In the genomic region with DNA sequence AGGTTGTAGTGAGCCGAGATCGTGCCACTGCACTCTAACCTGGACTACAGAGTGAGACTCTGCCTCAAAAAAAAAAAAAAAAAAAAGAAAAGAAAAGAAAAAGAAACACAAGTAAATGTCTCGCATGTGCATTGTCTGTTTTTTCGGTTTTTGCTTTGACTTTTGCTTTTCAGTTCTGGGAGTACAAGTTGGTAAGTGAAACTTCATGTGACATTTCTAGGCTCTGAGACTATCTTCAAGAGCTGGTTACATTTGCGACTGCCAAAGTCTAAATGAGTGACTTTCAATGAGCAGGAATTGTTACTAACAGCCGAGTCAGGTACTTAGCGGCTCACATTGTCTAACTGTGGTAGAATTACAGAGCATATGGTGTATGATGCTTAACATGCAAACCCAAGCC, we compare ENCODE assay signal across 13 cellular contexts.
DNase-seq lines count a peak whose midpoint lies in the region; ATAC-seq, FAIRE-seq and TF ChIP-seq lines count a peak whose summit lies in the region.
"Had no signal": no experiment of that assay in that cellular context is flagged by ENCODE, and none has a peak within 500 bp of the region (broad histone marks: within the 10 kb centered on the region; RNA-seq: fewer than 3 reads in every experiment).

No MANE protein-coding gene starts in this region.

- no peak overlapping the region for H3K27ac Mint-ChIP-seq in naive thymus-derived CD4-positive, alpha-beta T cell
- H3K27ac Mint-ChIP-seq: activated T-helper 17 cell treated with anti-CD3 and anti-CD28 coated beads, Interleukin-2, amount 50 U/mL, for 72 hours; CD4-positive, CD25-positive, alpha-beta regulatory T cell had no signal

- DNase-seq in RCC 7860 (ENCODE audit: low spot score) (peak; percentile 7), fibroblast of mammary gland (ENCODE audit: low read depth) (peak; percentile 20), upper lobe of left lung (no peak)
- DNase-seq in naive thymus-derived CD4-positive, alpha-beta T cell = no peak
- DNase-seq: CD4-positive, CD25-positive, alpha-beta regulatory T cell had no signal

- TF ChIP-seq CTCF in fibroblast of mammary gland (conservative IDR thresholded peaks at IDR 0.05; ENCODE audit: control insufficient read depth, insufficient read depth, low read depth, low read length) (no peak), upper lobe of left lung (IDR thresholded peaks at IDR 0.05) (no peak)

- WGBS in upper lobe of left lung, 2 donors = 84 to 86% methylated on average over 7 of the region's 7 CpGs

- CTCF ChIA-PET in naive thymus-derived CD4-positive, alpha-beta T cell (lab: Charles Lee) = no interaction called here

- TF ChIP-seq POLR2A in upper lobe of left lung (IDR thresholded peaks at IDR 0.05) (no peak), GM18505 (IDR thresholded peaks at IDR 0.05; ENCODE audit: borderline replicate concordance, extremely low read depth, insufficient read depth, insufficient read length) (no peak)

- H3K27me3 ChIP-seq in muscle layer of duodenum (ENCODE audit: low read depth, low read length) = no peaks in the 10 kb centered on the region
- no peaks in the 10 kb centered on the region for H3K27me3 ChIP-seq in upper lobe of left lung
- no peaks in the 10 kb centered on the region for H3K27me3 ChIP-seq in naive thymus-derived CD4-positive, alpha-beta T cell (ENCODE audit: control insufficient read depth in 2 of 2, insufficient read depth in 2 of 2, low read length in 2 of 2)
- H3K27me3 ChIP-seq: pancreas had no signal

- FAIRE-seq in RCC 7860 (lab: Jason Lieb, UNC) = no peak
- FAIRE-seq: pancreas, TTC549 had no signal

- H3K36me3 Mint-ChIP-seq in naive thymus-derived CD4-positive, alpha-beta T cell = no peaks in the 10 kb centered on the region
- H3K36me3 Mint-ChIP-seq: CD4-positive, CD25-positive, alpha-beta regulatory T cell; type B pancreatic cell had no signal

- POLR2A ChIA-PET in naive thymus-derived CD4-positive, alpha-beta T cell (lab: Charles Lee) = no interaction called here

- no peak for ATAC-seq in upper lobe of left lung (ENCODE audit: low FRiP score in 2 of 2)
- ATAC-seq in naive thymus-derived CD4-positive, alpha-beta T cell = no peak
- no peak for ATAC-seq in GM18505 (IDR thresholded peaks at IDR 0.05; ENCODE audit: unreplicated experiment)
- ATAC-seq in HG03039 (IDR thresholded peaks at IDR 0.05; ENCODE audit: unreplicated experiment) = no peak
- no peak for ATAC-seq in HG03342 (IDR thresholded peaks at IDR 0.05; ENCODE audit: unreplicated experiment)
- ATAC-seq: activated T-helper 17 cell treated with anti-CD3 and anti-CD28 coated beads, Interleukin-2, amount 50 U/mL, for 72 hours had no signal

- intact Hi-C loops in naive thymus-derived CD4-positive, alpha-beta T cell (cut with micrococcal nuclease) = no loop called here

- no peak for TF ChIP-seq EP300 in upper lobe of left lung (IDR thresholded peaks at IDR 0.05)

- H3K27ac ChIP-seq in muscle layer of duodenum (ENCODE audit: low read length) (peak overlapping the region; percentile 74), upper lobe of left lung (peak overlapping the region; percentile 57 to 79 (median 76))
- H3K27ac ChIP-seq in naive thymus-derived CD4-positive, alpha-beta T cell (ENCODE audit: low read depth, low read length) = no peak overlapping the region
- H3K27ac ChIP-seq: pancreas had no signal

- H3K9me3 Mint-ChIP-seq in naive thymus-derived CD4-positive, alpha-beta T cell = no peaks in the 10 kb centered on the region
- H3K9me3 Mint-ChIP-seq: activated T-helper 17 cell treated with anti-CD3 and anti-CD28 coated beads, Interleukin-2, amount 50 U/mL, for 72 hours; type B pancreatic cell had no signal

- H3K4me1 Mint-ChIP-seq in naive thymus-derived CD4-positive, alpha-beta T cell = peaks cover 0 to 5% (median 0%) of the 10 kb centered on the region in 7 donors
- H3K4me1 Mint-ChIP-seq: activated T-helper 17 cell treated with anti-CD3 and anti-CD28 coated beads, Interleukin-2, amount 50 U/mL, for 72 hours; CD4-positive, CD25-positive, alpha-beta regulatory T cell had no signal

- no peak overlapping the region for H3K4me3 ChIP-seq in fibroblast of mammary gland (ENCODE audit: control insufficient read depth, low read depth, low read length)
- no peak overlapping the region for H3K4me3 ChIP-seq in muscle layer of duodenum (ENCODE audit: low read depth in 1 of 2, low read length in 2 of 2)
- H3K4me3 ChIP-seq in upper lobe of left lung = no peak overlapping the region
- no peak overlapping the region for H3K4me3 ChIP-seq in naive thymus-derived CD4-positive, alpha-beta T cell (ENCODE audit: low read length)
- H3K4me3 ChIP-seq: pancreas had no signal

- H3K27me3 Mint-ChIP-seq in naive thymus-derived CD4-positive, alpha-beta T cell = peaks cover 4 to 30% (median 17%) of the 10 kb centered on the region in 5 donors

- H3K4me1 ChIP-seq in muscle layer of duodenum (ENCODE audit: control insufficient read depth in 1 of 2, insufficient read depth in 2 of 2, low read length in 2 of 2) = peaks cover 5 to 7% of the 10 kb centered on the region in 2 donors
- H3K4me1 ChIP-seq in upper lobe of left lung = peaks cover 0 to 18% (median 7%) of the 10 kb centered on the region in 4 donors
- no peaks in the 10 kb centered on the region for H3K4me1 ChIP-seq in naive thymus-derived CD4-positive, alpha-beta T cell (ENCODE audit: control insufficient read depth in 2 of 2, insufficient read depth in 2 of 2, low read length in 2 of 2)
- H3K4me1 ChIP-seq: pancreas had no signal

- H3K36me3 ChIP-seq in muscle layer of duodenum (ENCODE audit: control insufficient read depth in 1 of 2, insufficient read depth in 2 of 2, low read length in 2 of 2) (no peaks in the 10 kb centered on the region), upper lobe of left lung (no peaks in the 10 kb centered on the region)
- no peaks in the 10 kb centered on the region for H3K36me3 ChIP-seq in naive thymus-derived CD4-positive, alpha-beta T cell (ENCODE audit: control insufficient read depth in 2 of 3, insufficient read depth in 3 of 3, low read length in 3 of 3)
- H3K36me3 ChIP-seq: pancreas had no signal

- no peak overlapping the region for H3K4me3 Mint-ChIP-seq in naive thymus-derived CD4-positive, alpha-beta T cell
- H3K4me3 Mint-ChIP-seq: activated T-helper 17 cell treated with anti-CD3 and anti-CD28 coated beads, Interleukin-2, amount 50 U/mL, for 72 hours; CD4-positive, CD25-positive, alpha-beta regulatory T cell had no signal

- no peaks in the 10 kb centered on the region for H3K9me3 ChIP-seq in muscle layer of duodenum (ENCODE audit: control insufficient read depth in 1 of 2, low read length in 2 of 2)
- H3K9me3 ChIP-seq in upper lobe of left lung = no peaks in the 10 kb centered on the region
- H3K9me3 ChIP-seq in naive thymus-derived CD4-positive, alpha-beta T cell (ENCODE audit: control insufficient read depth in 2 of 3, low read length in 3 of 3) = no peaks in the 10 kb centered on the region
- H3K9me3 ChIP-seq: pancreas had no signal

Comparison
In these comparisons a context has a peak if more than half of its experiments do, and no peak if none do; other contexts are left out.
1. DNase-seq: peak in RCC 7860 (single experiment) and fibroblast of mammary gland (single experiment); none in upper lobe of left lung (0 of 2) and naive thymus-derived CD4-positive, alpha-beta T cell (0 of 9).